In genomic region chr11:62839050-62840015, GRCh38 we compare ENCODE assay signal across 1 cellular context.
TF ChIP-seq lines count a peak whose summit lies in the region.

WDR74 (minus strand) TSS chr11:62839590; CDS start chr11:62839570, 20 bp downstream.

TF ChIP-seq in HepG2, 621 proteins besides CTCF, POLR2A, EP300 and RAD21 (continued from another document):
- TF ChIP-seq, protein P1, sequence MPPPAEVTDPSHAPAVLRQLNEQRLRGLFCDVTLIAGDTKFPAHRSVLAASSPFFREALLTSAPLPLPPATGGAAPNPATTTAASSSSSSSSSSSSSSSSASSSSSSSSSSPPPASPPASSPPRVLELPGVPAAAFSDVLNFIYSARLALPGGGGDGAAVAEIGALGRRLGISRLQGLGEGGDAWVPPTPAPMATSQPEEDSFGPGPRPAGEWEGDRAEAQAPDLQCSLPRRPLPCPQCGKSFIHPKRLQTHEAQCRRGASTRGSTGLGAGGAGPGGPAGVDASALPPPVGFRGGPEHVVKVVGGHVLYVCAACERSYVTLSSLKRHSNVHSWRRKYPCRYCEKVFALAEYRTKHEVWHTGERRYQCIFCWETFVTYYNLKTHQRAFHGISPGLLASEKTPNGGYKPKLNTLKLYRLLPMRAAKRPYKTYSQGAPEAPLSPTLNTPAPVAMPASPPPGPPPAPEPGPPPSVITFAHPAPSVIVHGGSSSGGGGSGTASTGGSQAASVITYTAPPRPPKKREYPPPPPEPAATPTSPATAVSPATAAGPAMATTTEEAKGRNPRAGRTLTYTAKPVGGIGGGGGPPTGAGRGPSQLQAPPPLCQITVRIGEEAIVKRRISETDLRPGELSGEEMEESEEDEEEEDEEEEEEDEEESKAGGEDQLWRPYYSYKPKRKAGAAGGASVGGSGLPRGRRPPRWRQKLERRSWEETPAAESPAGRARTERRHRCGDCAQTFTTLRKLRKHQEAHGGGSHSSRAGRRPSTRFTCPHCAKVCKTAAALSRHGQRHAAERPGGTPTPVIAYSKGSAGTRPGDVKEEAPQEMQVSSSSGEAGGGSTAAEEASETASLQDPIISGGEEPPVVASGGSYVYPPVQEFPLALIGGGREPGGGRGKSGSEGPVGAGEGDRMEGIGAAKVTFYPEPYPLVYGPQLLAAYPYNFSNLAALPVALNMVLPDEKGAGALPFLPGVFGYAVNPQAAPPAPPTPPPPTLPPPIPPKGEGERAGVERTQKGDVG (CRISPR knock-in tag; IDR thresholded peaks at IDR 0.05; ENCODE audit: borderline replicate concordance), result 0 out of 2 replicates have a peak, but pooled peaks have one; percentile 39
- TF ChIP-seq RBM22 (optimal IDR thresholded peaks at IDR 0.05; ENCODE audit: low read length) (no peak), ZNF343 (CRISPR knock-in tag; IDR thresholded peaks at IDR 0.05) (peak; percentile 82; the same call in 1 of the 2 replicates), RFXAP (CRISPR knock-in tag; IDR thresholded peaks at IDR 0.05; ENCODE audit: borderline replicate concordance) (peak; percentile 89; the same call in 1 of the 2 replicates), POLR2AphosphoS2 (IDR thresholded peaks at IDR 0.05; ENCODE audit: low read depth, low read length) (no peak), PHF20 (CRISPR knock-in tag; IDR thresholded peaks at IDR 0.05) (peak; percentile 96), ZFP36L2 (CRISPR knock-in tag; IDR thresholded peaks at IDR 0.05) (no peak), MTA3 (CRISPR knock-in tag; IDR thresholded peaks at IDR 0.05) (no peak), HOXA7 (CRISPR knock-in tag; IDR thresholded peaks at IDR 0.05) (no peak), ZNF234 (CRISPR knock-in tag; conservative IDR thresholded peaks at IDR 0.05) (0 out of 2 replicates have a peak, but pooled peaks have one; percentile 45), ZNF639 (CRISPR knock-in tag; conservative IDR thresholded peaks at IDR 0.05) (0 out of 2 replicates have a peak, but pooled peaks have one; percentile 39), ZNF772 (CRISPR knock-in tag; IDR thresholded peaks at IDR 0.05) (no peak), ZNF333 (CRISPR knock-in tag; IDR thresholded peaks at IDR 0.05; ENCODE audit: borderline replicate concordance) (peak; percentile 69), ZNF264 (CRISPR knock-in tag; IDR thresholded peaks at IDR 0.05) (no peak), ZBED4 (CRISPR knock-in tag; IDR thresholded peaks at IDR 0.05; ENCODE audit: borderline replicate concordance) (peak; percentile 65; the same call in 1 of the 2 replicates), PRMT3 (CRISPR knock-in tag; IDR thresholded peaks at IDR 0.05; ENCODE audit: borderline replicate concordance, low read depth) (no peak), ZNF460 (CRISPR knock-in tag; IDR thresholded peaks at IDR 0.05; ENCODE audit: borderline replicate concordance) (no peak; the same call in 1 of the 2 replicates), MXI1 (IDR thresholded peaks at IDR 0.05; ENCODE audit: borderline replicate concordance, low read depth, low read length) (peak; percentile 100), ZNF441 (CRISPR knock-in tag; IDR thresholded peaks at IDR 0.05; ENCODE audit: borderline replicate concordance) (no peak), RFX1 (IDR thresholded peaks at IDR 0.05) (no peak), ZNF367 (CRISPR knock-in tag; IDR thresholded peaks at IDR 0.05; ENCODE audit: borderline replicate concordance) (no peak), FOSL2 (CRISPR knock-in tag; IDR thresholded peaks at IDR 0.05) (peak; percentile 75), ZNF224 (CRISPR knock-in tag; IDR thresholded peaks at IDR 0.05) (peak; percentile 95; the same call in 1 of the 2 replicates)
- TF ChIP-seq, protein P2, sequence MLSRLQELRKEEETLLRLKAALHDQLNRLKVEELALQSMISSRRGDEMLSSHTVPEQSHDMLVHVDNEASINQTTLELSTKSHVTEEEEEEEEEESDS (CRISPR knock-in tag; IDR thresholded peaks at IDR 0.05; ENCODE audit: borderline replicate concordance), result peak; percentile 70; the same call in 1 of the 2 replicates
- TF ChIP-seq, protein P3, sequence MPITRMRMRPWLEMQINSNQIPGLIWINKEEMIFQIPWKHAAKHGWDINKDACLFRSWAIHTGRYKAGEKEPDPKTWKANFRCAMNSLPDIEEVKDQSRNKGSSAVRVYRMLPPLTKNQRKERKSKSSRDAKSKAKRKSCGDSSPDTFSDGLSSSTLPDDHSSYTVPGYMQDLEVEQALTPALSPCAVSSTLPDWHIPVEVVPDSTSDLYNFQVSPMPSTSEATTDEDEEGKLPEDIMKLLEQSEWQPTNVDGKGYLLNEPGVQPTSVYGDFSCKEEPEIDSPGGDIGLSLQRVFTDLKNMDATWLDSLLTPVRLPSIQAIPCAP (CRISPR knock-in tag; IDR thresholded peaks at IDR 0.05; ENCODE audit: low read depth), result 0 out of 2 replicates have a peak, but pooled peaks have one; percentile 84
- TF ChIP-seq, protein P4, sequence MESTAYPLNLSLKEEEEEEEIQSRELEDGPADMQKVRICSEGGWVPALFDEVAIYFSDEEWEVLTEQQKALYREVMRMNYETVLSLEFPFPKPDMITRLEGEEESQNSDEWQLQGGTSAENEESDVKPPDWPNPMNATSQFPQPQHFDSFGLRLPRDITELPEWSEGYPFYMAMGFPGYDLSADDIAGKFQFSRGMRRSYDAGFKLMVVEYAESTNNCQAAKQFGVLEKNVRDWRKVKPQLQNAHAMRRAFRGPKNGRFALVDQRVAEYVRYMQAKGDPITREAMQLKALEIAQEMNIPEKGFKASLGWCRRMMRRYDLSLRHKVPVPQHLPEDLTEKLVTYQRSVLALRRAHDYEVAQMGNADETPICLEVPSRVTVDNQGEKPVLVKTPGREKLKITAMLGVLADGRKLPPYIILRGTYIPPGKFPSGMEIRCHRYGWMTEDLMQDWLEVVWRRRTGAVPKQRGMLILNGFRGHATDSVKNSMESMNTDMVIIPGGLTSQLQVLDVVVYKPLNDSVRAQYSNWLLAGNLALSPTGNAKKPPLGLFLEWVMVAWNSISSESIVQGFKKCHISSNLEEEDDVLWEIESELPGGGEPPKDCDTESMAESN (CRISPR knock-in tag; conservative IDR thresholded peaks at IDR 0.05), result peak; percentile 91
- TF ChIP-seq, protein P5, sequence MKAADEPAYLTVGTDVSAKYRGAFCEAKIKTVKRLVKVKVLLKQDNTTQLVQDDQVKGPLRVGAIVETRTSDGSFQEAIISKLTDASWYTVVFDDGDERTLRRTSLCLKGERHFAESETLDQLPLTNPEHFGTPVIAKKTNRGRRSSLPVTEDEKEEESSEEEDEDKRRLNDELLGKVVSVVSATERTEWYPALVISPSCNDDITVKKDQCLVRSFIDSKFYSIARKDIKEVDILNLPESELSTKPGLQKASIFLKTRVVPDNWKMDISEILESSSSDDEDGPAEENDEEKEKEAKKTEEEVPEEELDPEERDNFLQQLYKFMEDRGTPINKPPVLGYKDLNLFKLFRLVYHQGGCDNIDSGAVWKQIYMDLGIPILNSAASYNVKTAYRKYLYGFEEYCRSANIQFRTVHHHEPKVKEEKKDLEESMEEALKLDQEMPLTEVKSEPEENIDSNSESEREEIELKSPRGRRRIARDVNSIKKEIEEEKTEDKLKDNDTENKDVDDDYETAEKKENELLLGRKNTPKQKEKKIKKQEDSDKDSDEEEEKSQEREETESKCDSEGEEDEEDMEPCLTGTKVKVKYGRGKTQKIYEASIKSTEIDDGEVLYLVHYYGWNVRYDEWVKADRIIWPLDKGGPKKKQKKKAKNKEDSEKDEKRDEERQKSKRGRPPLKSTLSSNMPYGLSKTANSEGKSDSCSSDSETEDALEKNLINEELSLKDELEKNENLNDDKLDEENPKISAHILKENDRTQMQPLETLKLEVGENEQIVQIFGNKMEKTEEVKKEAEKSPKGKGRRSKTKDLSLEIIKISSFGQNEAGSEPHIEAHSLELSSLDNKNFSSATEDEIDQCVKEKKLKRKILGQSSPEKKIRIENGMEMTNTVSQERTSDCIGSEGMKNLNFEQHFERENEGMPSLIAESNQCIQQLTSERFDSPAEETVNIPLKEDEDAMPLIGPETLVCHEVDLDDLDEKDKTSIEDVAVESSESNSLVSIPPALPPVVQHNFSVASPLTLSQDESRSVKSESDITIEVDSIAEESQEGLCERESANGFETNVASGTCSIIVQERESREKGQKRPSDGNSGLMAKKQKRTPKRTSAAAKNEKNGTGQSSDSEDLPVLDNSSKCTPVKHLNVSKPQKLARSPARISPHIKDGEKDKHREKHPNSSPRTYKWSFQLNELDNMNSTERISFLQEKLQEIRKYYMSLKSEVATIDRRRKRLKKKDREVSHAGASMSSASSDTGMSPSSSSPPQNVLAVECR (CRISPR knock-in tag; IDR thresholded peaks at IDR 0.05; ENCODE audit: borderline replicate concordance), result peak; percentile 99
